ENCODE assay signal across 8 cellular contexts in genomic region chr4:17895481-17895880, GRCh38.
"Had no signal": no experiment of that assay in that cellular context is flagged by ENCODE, and none has a peak within 500 bp of the region (broad histone marks: within the 10 kb centered on the region; RNA-seq: fewer than 3 reads in every experiment).

No MANE protein-coding gene starts in this region.

- H3K4me1 Mint-ChIP-seq: IgD-negative memory B cell had no signal

- DNase-seq: IMR-90, KBM-7, KG1 had no signal

- ATAC-seq: HepG2, K562 had no signal

- H3K27ac Mint-ChIP-seq: IgD-negative memory B cell had no signal

- H3K9me3 Mint-ChIP-seq: IgD-negative memory B cell had no signal

- FAIRE-seq: HepG2, HTR-8/SVneo, K562 had no signal

- H3K4me3 ChIP-seq: K562 had no signal

- H3K27ac ChIP-seq: HL-60 had no signal

- H3K27me3 Mint-ChIP-seq: IgD-negative memory B cell had no signal

- H3K4me3 Mint-ChIP-seq: IgD-negative memory B cell had no signal
